In genomic region chr5:29230526-29231050, GRCh38 we compare ENCODE assay signal across 13 cellular contexts.
DNase-seq lines count a peak whose midpoint lies in the region; ATAC-seq and TF ChIP-seq lines count a peak whose summit lies in the region.
"Had no signal": no experiment of that assay in that cellular context is flagged by ENCODE, and none has a peak within 500 bp of the region (broad histone marks: within the 10 kb centered on the region; RNA-seq: fewer than 3 reads in every experiment).

No MANE protein-coding gene starts in this region.

- H3K4me1 Mint-ChIP-seq in nephron progenitor cell, result no peaks in the 10 kb centered on the region
- H3K4me1 Mint-ChIP-seq: CD14-positive monocyte had no signal

- CTCF ChIA-PET in HEK293 (lab: Yijun Ruan, JAX), result no interaction called here

- DNase-seq in SK-N-MC (ENCODE audit: low read depth, low spot score), result no peak
- no peak for DNase-seq in nephron progenitor cell
- no peak for DNase-seq in activated CD8-positive, alpha-beta memory T cell treated with anti-CD3 and anti-CD28 coated beads, Interleukin-2, amount 50 U/mL, for 48 hours
- DNase-seq in OCI-M1 (lab: John Stamatoyannopoulos, UW), result no peak
- DNase-seq: CD8-positive, alpha-beta T cell; COR-L47; DND-41; GF-D8; HCEC 1CT had no signal

- POLR2A ChIA-PET in HEK293 (lab: Yijun Ruan, JAX), result no interaction called here

- no peaks in the 10 kb centered on the region for H3K36me3 Mint-ChIP-seq in nephron progenitor cell (ENCODE audit: low read depth)
- H3K36me3 Mint-ChIP-seq: CD14-positive monocyte; CD8-positive, alpha-beta T cell had no signal

- H3K9ac ChIP-seq in SK-N-MC (ENCODE audit: insufficient read length), result no peak overlapping the region

- H3K27ac Mint-ChIP-seq in nephron progenitor cell, result peak overlapping the region; percentile 13
- H3K27ac Mint-ChIP-seq: CD14-positive monocyte; CD8-positive, alpha-beta T cell had no signal

- H3K9me3 Mint-ChIP-seq in nephron progenitor cell, result no peaks in the 10 kb centered on the region

- H3K27me3 Mint-ChIP-seq in nephron progenitor cell (ENCODE audit: low read depth, poor library complexity), result no peaks in the 10 kb centered on the region

- no peak overlapping the region for H3K4me3 ChIP-seq in HEK293 (ENCODE audit: low read depth, low read length)
- no peak overlapping the region for H3K4me3 ChIP-seq in SK-N-MC
- H3K4me3 ChIP-seq: A549 had no signal

- H3K27ac ChIP-seq in HEK293 (ENCODE audit: extremely low read depth, low read depth, low read length) (no peak overlapping the region), SK-N-MC (0 out of 2 replicates have a peak overlapping the region, but pooled peaks have one; percentile 26)
- H3K27ac ChIP-seq: A549 had no signal

- TF ChIP-seq CTCF in HEK293 (tag by site-specific recombination; IDR thresholded peaks at IDR 0.05) (no peak), nephron progenitor cell (IDR thresholded peaks at IDR 0.05) (no peak)

- H3K36me3 ChIP-seq in HEK293 (ENCODE audit: control insufficient read depth in 2 of 2, insufficient read depth in 1 of 2, low read length in 2 of 2) (no peaks in the 10 kb centered on the region), SK-N-MC (ENCODE audit: insufficient read depth, low read length) (no peaks in the 10 kb centered on the region)

- no peaks in the 10 kb centered on the region for H3K4me1 ChIP-seq in HEK293 (ENCODE audit: control insufficient read depth, insufficient read depth, low read length)
- H3K4me1 ChIP-seq: A549 had no signal

- no peak overlapping the region for H3K4me3 Mint-ChIP-seq in nephron progenitor cell
- H3K4me3 Mint-ChIP-seq: CD14-positive monocyte; CD8-positive, alpha-beta T cell had no signal

- ATAC-seq in GM21381 (IDR thresholded peaks at IDR 0.05; ENCODE audit: unreplicated experiment), result no peak
- ATAC-seq: A549; CD8-positive, alpha-beta T cell had no signal

- H3K9me3 ChIP-seq in HEK293 (ENCODE audit: control insufficient read depth, insufficient read depth, low read depth, low read length) (no peaks in the 10 kb centered on the region), SK-N-MC (ENCODE audit: low read depth, low read length) (no peaks in the 10 kb centered on the region)
- H3K9me3 ChIP-seq: A549 had no signal

TF ChIP-seq in HEK293, 187 proteins besides CTCF, POLR2A, EP300 and RAD21:
- TF ChIP-seq ZBTB17 (tag by site-specific recombination; IDR thresholded peaks at IDR 0.05), result no peak
- TF ChIP-seq ZNF169 (tag by site-specific recombination; IDR thresholded peaks at IDR 0.05), result no peak
- peak; percentile 73; the same call in 1 of the 2 replicates for TF ChIP-seq ATF2 (tag by site-specific recombination; IDR thresholded peaks at IDR 0.05; ENCODE audit: low read depth)
